Comparison of ENCODE assay signal across 18 cellular contexts in the genomic region with DNA sequence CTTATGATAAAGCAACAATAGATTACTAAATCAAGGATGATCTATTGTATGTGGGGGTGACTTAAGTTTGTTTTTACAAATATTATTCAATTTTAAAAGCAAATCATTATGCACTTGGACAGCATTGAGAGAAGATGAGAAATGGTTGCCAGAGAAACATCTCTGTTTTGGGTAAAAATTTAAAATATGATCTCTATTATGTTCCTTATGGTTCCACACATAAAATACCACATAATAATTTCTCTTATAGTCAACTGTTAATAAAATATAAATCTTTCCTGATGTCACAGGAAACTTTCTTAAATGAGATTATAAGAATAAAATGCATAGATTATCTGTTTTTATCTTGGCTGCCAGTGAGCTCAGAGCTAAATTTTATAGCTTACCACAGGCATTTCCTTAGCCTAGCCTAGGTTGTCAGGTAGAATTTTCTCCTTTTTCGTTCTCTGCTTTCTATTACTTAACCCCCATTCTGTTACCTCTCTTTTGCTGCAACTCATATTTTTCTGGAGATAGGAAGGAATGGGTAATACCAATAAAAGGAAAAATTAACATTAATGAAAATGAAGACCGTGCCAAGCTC.
"Had no signal": no experiment of that assay in that cellular context is flagged by ENCODE, and none has a peak within 500 bp of the region (broad histone marks: within the 10 kb centered on the region; RNA-seq: fewer than 3 reads in every experiment).

No MANE protein-coding gene starts in this region.

- ATAC-seq: left lobe of liver; naive thymus-derived CD8-positive, alpha-beta T cell; sciatic nerve; stimulated activated naive B cell treated with anti-CD40 and anti-IgM and Interleukin-4, amounts not matched to agents 10 μg/mL and 1 μg/mL and 100 μg/mL, for 72 hours; stimulated activated naive CD8-positive, alpha-beta T cell treated with anti-CD3 and anti-CD28 coated beads, Interleukin-15, amount 100 ng/mL, for 72 hours had no signal

- H3K36me3 Mint-ChIP-seq: naive thymus-derived CD8-positive, alpha-beta T cell; stimulated activated naive B cell treated with anti-CD40 and anti-IgM and Interleukin-4, amounts not matched to agents 10 μg/mL and 1 μg/mL and 100 μg/mL, for 72 hours had no signal

- H3K4me3 Mint-ChIP-seq: naive thymus-derived CD8-positive, alpha-beta T cell; stimulated activated naive B cell treated with anti-CD40 and anti-IgM and Interleukin-4, amounts not matched to agents 10 μg/mL and 1 μg/mL and 100 μg/mL, for 72 hours; stimulated activated naive CD8-positive, alpha-beta T cell treated with anti-CD3 and anti-CD28 coated beads, Interleukin-15, amount 100 ng/mL, for 72 hours had no signal

- H3K36me3 ChIP-seq: gastrocnemius medialis, neutrophil, tibial nerve had no signal

- H3K4me1 Mint-ChIP-seq: naive thymus-derived CD8-positive, alpha-beta T cell; stimulated activated naive CD8-positive, alpha-beta T cell treated with anti-CD3 and anti-CD28 coated beads, Interleukin-15, amount 100 ng/mL, for 72 hours had no signal

- H3K27me3 ChIP-seq: gastrocnemius medialis, neutrophil, testis, tibial nerve had no signal

- DNase-seq: cortex of kidney; dorsolateral prefrontal cortex; effector CD8-positive, alpha-beta T cell; gastrocnemius medialis; glutamatergic neuron; islet precursor cell; mammary epithelial cell; naive thymus-derived CD8-positive, alpha-beta T cell; posterior cingulate gyrus; stimulated activated CD4-positive, alpha-beta T cell treated with anti-CD3 and anti-CD28 coated beads, Interleukin-2, amount 100 ng/mL, for 24 hours; stimulated activated CD4-positive, alpha-beta T cell treated with anti-CD3 and anti-CD28 coated beads, Interleukin-4, amount 100 ng/mL, for 4 hours; stimulated activated naive B cell treated with anti-CD40 and anti-IgM and Interleukin-4, amounts not matched to agents 10 μg/mL and 1 μg/mL and 100 μg/mL, for 72 hours; stimulated activated naive CD8-positive, alpha-beta T cell treated with anti-CD3 and anti-CD28 coated beads, Interleukin-15, amount 100 ng/mL, for 72 hours; testis had no signal

- H3K9me3 ChIP-seq: gastrocnemius medialis, neutrophil, testis, tibial nerve had no signal

- H3K9me3 Mint-ChIP-seq: stimulated activated naive CD8-positive, alpha-beta T cell treated with anti-CD3 and anti-CD28 coated beads, Interleukin-15, amount 100 ng/mL, for 72 hours had no signal

- H3K27ac Mint-ChIP-seq: stimulated activated naive B cell treated with anti-CD40 and anti-IgM and Interleukin-4, amounts not matched to agents 10 μg/mL and 1 μg/mL and 100 μg/mL, for 72 hours; stimulated activated naive CD8-positive, alpha-beta T cell treated with anti-CD3 and anti-CD28 coated beads, Interleukin-15, amount 100 ng/mL, for 72 hours had no signal

- H3K27ac ChIP-seq: dorsolateral prefrontal cortex, neutrophil, testis, tibial nerve had no signal

- H3K4me3 ChIP-seq: dorsolateral prefrontal cortex, gastrocnemius medialis, testis, tibial nerve had no signal
